ENCODE assay signal across 1 cellular context in genomic region chr4:6391852-6392188, GRCh38.
TF ChIP-seq lines count a peak whose summit lies in the region.

No MANE protein-coding gene starts in this region.

TF ChIP-seq in GM23338, 12 proteins besides CTCF, POLR2A, EP300 and RAD21 (continued from another document):
- TF ChIP-seq ZNF462 (CRISPR knock-in tag; IDR thresholded peaks at IDR 0.05) = no peak
- TF ChIP-seq CREB1 (CRISPR knock-in tag; IDR thresholded peaks at IDR 0.05; ENCODE audit: low read depth) = no peak
